Comparison of ENCODE assay signal across 18 cellular contexts in the genomic region with DNA sequence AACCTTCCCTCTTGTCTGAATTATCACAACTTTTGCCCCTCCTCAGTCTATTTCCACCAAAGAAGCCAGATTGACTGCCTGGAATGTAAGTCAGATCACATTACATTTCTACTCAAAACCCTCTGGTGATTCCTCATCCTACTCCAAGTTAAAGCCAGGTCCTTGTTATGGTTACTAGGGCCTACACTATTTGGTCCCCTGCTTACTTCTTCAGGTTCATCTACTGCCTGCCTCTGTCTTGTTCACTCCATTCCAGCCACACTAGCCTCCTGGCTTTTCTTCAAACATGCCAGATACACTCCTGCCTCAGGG. TPM values are rescaled to one million over a fixed set of nuclear protein-coding genes. Genes with fewer than 3 reads are reported as not detected.
DNase-seq lines count a peak whose midpoint lies in the region; ATAC-seq, FAIRE-seq and TF ChIP-seq lines count a peak whose summit lies in the region.
"Had no signal": no experiment of that assay in that cellular context is flagged by ENCODE, and none has a peak within 500 bp of the region (broad histone marks: within the 10 kb centered on the region; RNA-seq: fewer than 3 reads in every experiment).

No MANE protein-coding gene starts in this region.

- no peak for TF ChIP-seq POLR2A in H54 (IDR thresholded peaks at IDR 0.05; ENCODE audit: low read depth, low read length)

- DNase-seq in activated naive CD4-positive, alpha-beta T cell treated with anti-CD3 and anti-CD28 coated beads, Interleukin-2, amount 50 U/mL, for 72 hours (ENCODE audit: low spot score in 2 of 2) = no peak
- DNase-seq in activated naive CD4-positive, alpha-beta T cell treated with Interleukin-2 at 50 U/mL for 16 hours = no peak
- DNase-seq in T-helper 2 cell treated with Interferon-gamma antibody and Interleukin-4, amounts not matched to agents 5 μg/mL and 100 μg/mL, for 36 hours (ENCODE audit: low spot score) = no peak
- DNase-seq in fibroblast of pulmonary artery (ENCODE audit: low read depth) (peak; percentile 24), type B pancreatic cell (ENCODE audit: extremely low spot score, unreplicated experiment) (no peak), H54 (ENCODE audit: insufficient read length, low spot score) (no peak), NCI-H526 (lab: John Stamatoyannopoulos, UW) (no peak), Right ventricle myocardium superior (no peak)
- DNase-seq: anterior cingulate cortex, foreskin melanocyte, KG1, NCI-H1694, NCI-H524 treated with DMSO at 0.1 percent for 48 hours, Peyer's patch, T1000 had no signal

- no peak overlapping the region for H3K4me3 Mint-ChIP-seq in T-helper 2 cell treated with Interferon-gamma antibody and Interleukin-4, amounts not matched to agents 5 μg/mL and 100 μg/mL, for 36 hours
- H3K4me3 Mint-ChIP-seq in type B pancreatic cell = peak overlapping the region; percentile 5
- H3K4me3 Mint-ChIP-seq: B cell had no signal

- TF ChIP-seq CTCF in fibroblast of pulmonary artery (IDR thresholded peaks at IDR 0.05; ENCODE audit: low read length, missing control alignments) (no peak), type B pancreatic cell (conservative IDR thresholded peaks at IDR 0.05) (no peak)

- peak overlapping the region; percentile 72 to 83 for H3K27ac Mint-ChIP-seq in activated naive CD4-positive, alpha-beta T cell treated with anti-CD3 and anti-CD28 coated beads, Interleukin-2, amount 50 U/mL, for 72 hours
- H3K27ac Mint-ChIP-seq in T-helper 2 cell treated with Interferon-gamma antibody and Interleukin-4, amounts not matched to agents 5 μg/mL and 100 μg/mL, for 36 hours = peak overlapping the region; percentile 54
- H3K27ac Mint-ChIP-seq in type B pancreatic cell = peak overlapping the region; percentile 83
- H3K27ac Mint-ChIP-seq: B cell had no signal

- H3K9me3 Mint-ChIP-seq in activated naive CD4-positive, alpha-beta T cell treated with anti-CD3 and anti-CD28 coated beads, Interleukin-2, amount 50 U/mL, for 72 hours = no peaks in the 10 kb centered on the region
- no peaks in the 10 kb centered on the region for H3K9me3 Mint-ChIP-seq in T-helper 2 cell treated with Interferon-gamma antibody and Interleukin-4, amounts not matched to agents 5 μg/mL and 100 μg/mL, for 36 hours
- no peaks in the 10 kb centered on the region for H3K9me3 Mint-ChIP-seq in type B pancreatic cell

- H3K36me3 Mint-ChIP-seq in activated naive CD4-positive, alpha-beta T cell treated with anti-CD3 and anti-CD28 coated beads, Interleukin-2, amount 50 U/mL, for 72 hours = peaks cover 0 to 12% of the 10 kb centered on the region in 2 donors
- H3K36me3 Mint-ChIP-seq in T-helper 2 cell treated with Interferon-gamma antibody and Interleukin-4, amounts not matched to agents 5 μg/mL and 100 μg/mL, for 36 hours (ENCODE audit: low read depth) = peaks cover 47% of the 10 kb centered on the region
- peaks cover 13% of the 10 kb centered on the region for H3K36me3 Mint-ChIP-seq in type B pancreatic cell

- no peaks in the 10 kb centered on the region for H3K27me3 Mint-ChIP-seq in T-helper 2 cell treated with Interferon-gamma antibody and Interleukin-4, amounts not matched to agents 5 μg/mL and 100 μg/mL, for 36 hours (ENCODE audit: low read depth)
- H3K27me3 Mint-ChIP-seq in type B pancreatic cell = no peaks in the 10 kb centered on the region
- H3K27me3 Mint-ChIP-seq: B cell had no signal

- H3K4me1 Mint-ChIP-seq in T-helper 2 cell treated with Interferon-gamma antibody and Interleukin-4, amounts not matched to agents 5 μg/mL and 100 μg/mL, for 36 hours (ENCODE audit: low read depth) = peaks cover 46% of the 10 kb centered on the region
- H3K4me1 Mint-ChIP-seq in type B pancreatic cell (ENCODE audit: unreplicated experiment) = peaks cover 10% of the 10 kb centered on the region

- intact Hi-C loops in Right ventricle myocardium superior (cut with DNase I) = no loop called here

- no peak for FAIRE-seq in H54 (lab: Jason Lieb, UNC)
- FAIRE-seq: islet of Langerhans, urothelium cell line had no signal

- no peak overlapping the region for H3K4me3 ChIP-seq in fibroblast of pulmonary artery (replicated peaks; ENCODE audit: low read depth, low read length)
- H3K4me3 ChIP-seq: Peyer's patch had no signal

- peak in 1 of 2 donors; percentile 46 for ATAC-seq in activated naive CD4-positive, alpha-beta T cell treated with anti-CD3 and anti-CD28 coated beads, Interleukin-2, amount 50 U/mL, for 72 hours
- no peak for ATAC-seq in Right ventricle myocardium superior (ENCODE audit: poor library complexity)

RNA-seq across cellular contexts. Expression of a gene that starts 43.2 kb away (rescaled TPM):
- under 1 TPM in 1 of 2 donors, not detected in 1; 0.21 TPM for total RNA-seq in activated naive CD4-positive, alpha-beta T cell treated with anti-CD3 and anti-CD28 coated beads, Interleukin-2, amount 50 U/mL, for 72 hours
- total RNA-seq in type B pancreatic cell (ENCODE audit: low replicate concordance) (0.07 TPM in 1 of 2 replicates, not detected in the other), Right ventricle myocardium superior (not detected)
- total RNA-seq: Peyer's patch had no signal

RNA-seq across cellular contexts. Expression of a gene that starts 48.3 kb away (rescaled TPM):
- total RNA-seq in activated naive CD4-positive, alpha-beta T cell treated with anti-CD3 and anti-CD28 coated beads, Interleukin-2, amount 50 U/mL, for 72 hours = 10 to 100 TPM; 22.2 to 48.0 TPM
- total RNA-seq in type B pancreatic cell (ENCODE audit: low replicate concordance) (29.4 and 39.0 TPM in 2 replicates), Right ventricle myocardium superior (52.9 TPM)
